25 cellular contexts compared by ENCODE assay signal in genomic region chr3:69547457-69548014, GRCh38.
DNase-seq lines count a peak whose midpoint lies in the region; ATAC-seq, FAIRE-seq and TF ChIP-seq lines count a peak whose summit lies in the region.
"Had no signal": no experiment of that assay in that cellular context is flagged by ENCODE, and none has a peak within 500 bp of the region (broad histone marks: within the 10 kb centered on the region; RNA-seq: fewer than 3 reads in every experiment).

No MANE protein-coding gene starts in this region.

- TF ChIP-seq RAD21 in K562 (CRISPR knock-in tag; conservative IDR thresholded peaks at IDR 0.05 in 1 of 2, IDR thresholded peaks at IDR 0.05 in 1 of 2) = no peak

- no TSS peak for BruUV-seq in K562 (replicated peaks; lab: Mats Ljungman, UMichigan)

- POLR2A ChIA-PET in K562 (lab: Yijun Ruan, JAX) = interaction anchor here (0.6 to 1.6 kb wide), 2 partner anchors 10 to 543 kb away, joined by 3 to 5 read pairs; no protein-coding TSS in a partner anchor

- no peaks in the 10 kb centered on the region for H3K9me3 Mint-ChIP-seq in stimulated activated naive B cell treated with anti-CD40 and anti-IgM and Interleukin-4, amounts not matched to agents 10 μg/mL and 1 μg/mL and 100 μg/mL, for 72 hours
- H3K9me3 Mint-ChIP-seq: IgD-negative memory B cell; T-helper 1 cell treated with Interleukin-12 subunit alpha and Interleukin-12 subunit beta and Interleukin-4 antibody, amounts not matched to agents 30 μg/mL and 1 μg/mL, for 36 hours had no signal

- no peaks in the 10 kb centered on the region for H3K36me3 ChIP-seq in BE2C
- no peaks in the 10 kb centered on the region for H3K36me3 ChIP-seq in K562 (ENCODE audit: control insufficient read depth, insufficient read depth, low read length)
- H3K36me3 ChIP-seq: HAP-1 had no signal

- no peaks in the 10 kb centered on the region for H4K20me1 ChIP-seq in K562 (replicated peaks; ENCODE audit: control insufficient read depth, insufficient read depth, low read length)

- FAIRE-seq in K562 (lab: Jason Lieb, UNC) = no peak
- FAIRE-seq: GM18507 had no signal

- H3K9ac ChIP-seq in K562 (ENCODE audit: insufficient read depth in 1 of 2, low read depth in 2 of 2, low read length in 2 of 2) = no peak overlapping the region

- WGBS in K562 (ENCODE audit: insufficient coverage, low coverage, missing lambda C conversion rate) = 0% methylated on average over 6 of the region's 6 CpGs

- H3K4me1 ChIP-seq in BE2C (peaks cover 15% of the 10 kb centered on the region), K562 (replicated peaks in 1 of 2; ENCODE audit: control insufficient read depth in 2 of 2, insufficient read depth in 2 of 2, low read length in 2 of 2) (no peaks in the 10 kb centered on the region)
- H3K4me1 ChIP-seq: HAP-1 had no signal

- H3K27ac ChIP-seq in K562 (ENCODE audit: extremely low read depth, low read depth, low read length) = no peak overlapping the region

- H3K36me3 Mint-ChIP-seq in stimulated activated naive B cell treated with anti-CD40 and anti-IgM and Interleukin-4, amounts not matched to agents 10 μg/mL and 1 μg/mL and 100 μg/mL, for 72 hours = no peaks in the 10 kb centered on the region
- H3K36me3 Mint-ChIP-seq: IgD-negative memory B cell had no signal

- TF ChIP-seq CTCF in BE2C (IDR thresholded peaks at IDR 0.05; ENCODE audit: low read depth, low read length) (no peak), K562 (IDR thresholded peaks at IDR 0.05 in 2 of 3, conservative IDR thresholded peaks at IDR 0.05 in 1 of 3; ENCODE audit: insufficient read depth in 2 of 3, low read depth in 1 of 3, low read length in 3 of 3) (no peak)

- no peaks in the 10 kb centered on the region for H3K9me3 ChIP-seq in BE2C
- H3K9me3 ChIP-seq in K562 (replicated peaks; ENCODE audit: control insufficient read depth, insufficient read depth, low read depth, low read length) = no peaks in the 10 kb centered on the region
- H3K9me3 ChIP-seq: HAP-1 had no signal

- H3K27me3 Mint-ChIP-seq in stimulated activated naive B cell treated with anti-CD40 and anti-IgM and Interleukin-4, amounts not matched to agents 10 μg/mL and 1 μg/mL and 100 μg/mL, for 72 hours = peaks cover 22 to 32% of the 10 kb centered on the region in 2 donors

- peaks cover 0 to 5% of the 10 kb centered on the region in 2 donors for H3K4me1 Mint-ChIP-seq in stimulated activated naive B cell treated with anti-CD40 and anti-IgM and Interleukin-4, amounts not matched to agents 10 μg/mL and 1 μg/mL and 100 μg/mL, for 72 hours
- H3K4me1 Mint-ChIP-seq: IgD-negative memory B cell had no signal

- ATAC-seq in K562 (no peak), GM18867 (IDR thresholded peaks at IDR 0.05; ENCODE audit: unreplicated experiment) (no peak)
- ATAC-seq in stimulated activated naive B cell treated with anti-CD40 and anti-IgM and Interleukin-4, amounts not matched to agents 10 μg/mL and 1 μg/mL and 100 μg/mL, for 72 hours (replicated peaks) = no peak
- ATAC-seq: Right ventricle myocardium inferior had no signal

- no peak overlapping the region for H3K4me3 ChIP-seq in BE2C (ENCODE audit: low read depth, low read length)
- H3K4me3 ChIP-seq in K562 = no peak overlapping the region
- H3K4me3 ChIP-seq: HAP-1 had no signal

- in situ Hi-C loops in K562 (cut with MboI) = no loop called here

- no peaks in the 10 kb centered on the region for H3K9me1 ChIP-seq in K562 (ENCODE audit: control insufficient read depth, insufficient read depth, low read length)

- H3K27ac Mint-ChIP-seq in stimulated activated naive B cell treated with anti-CD40 and anti-IgM and Interleukin-4, amounts not matched to agents 10 μg/mL and 1 μg/mL and 100 μg/mL, for 72 hours = no peak overlapping the region
- H3K27ac Mint-ChIP-seq: IgD-negative memory B cell; T-helper 1 cell treated with Interleukin-12 subunit alpha and Interleukin-12 subunit beta and Interleukin-4 antibody, amounts not matched to agents 30 μg/mL and 1 μg/mL, for 36 hours had no signal

- peak in 2 of 3 experiments; percentile 10 to 46 for DNase-seq in NCI-H1417 (lab: John Stamatoyannopoulos, UW)
- DNase-seq in NCI-H1417 treated with DMSO at 0.1 percent for 48 hours (lab: John Stamatoyannopoulos, UW) = no peak
- DNase-seq in BE2C = peak; percentile 66
- peak; percentile 4 for DNase-seq in M059J (ENCODE audit: low read depth)
- DNase-seq in K562 (ENCODE audit: extremely low read depth in 1 of 4, low spot score in 3 of 4) = no peak
- DNase-seq in hepatic stellate cell (ENCODE audit: low spot score) = no peak
- DNase-seq in stimulated activated naive B cell treated with anti-CD40 and anti-IgM and Interleukin-4, amounts not matched to agents 10 μg/mL and 1 μg/mL and 100 μg/mL, for 72 hours = no peak
- DNase-seq: 8988T, ACHN, DMS153, DND-41, GOT3, MV-4-11, NCI-H1694 treated with DMSO at 0.1 percent for 48 hours, NCI-H2081, NCI-H2171 treated with DMSO at 0.1 percent for 48 hours, NCI-H345, NCI-H510A treated with DMSO at 0.1 percent for 48 hours, SW 1271 had no signal

- no peak overlapping the region for H3K4me2 ChIP-seq in K562 (ENCODE audit: insufficient read depth, low read length)

- no peak overlapping the region for H3K4me3 Mint-ChIP-seq in stimulated activated naive B cell treated with anti-CD40 and anti-IgM and Interleukin-4, amounts not matched to agents 10 μg/mL and 1 μg/mL and 100 μg/mL, for 72 hours
- H3K4me3 Mint-ChIP-seq: IgD-negative memory B cell; T-helper 1 cell treated with Interleukin-12 subunit alpha and Interleukin-12 subunit beta and Interleukin-4 antibody, amounts not matched to agents 30 μg/mL and 1 μg/mL, for 36 hours had no signal

- CTCF ChIA-PET in K562 (lab: Yijun Ruan, JAX; ENCODE audit: low intra/inter-chr PET ratio) = no interaction called here

- H2AFZ ChIP-seq in K562 (ENCODE audit: low read depth, low read length) = no peak overlapping the region

- H3K27me3 ChIP-seq in BE2C (no peaks in the 10 kb centered on the region), K562 (ENCODE audit: control insufficient read depth in 2 of 2, insufficient read depth in 2 of 2, low read length in 2 of 2) (peaks cover 0 to 4% of the 10 kb centered on the region in 2 experiments; a peak in 1 of 5 replicates)

- no peak for TF ChIP-seq EP300 in K562 (IDR thresholded peaks at IDR 0.05; ENCODE audit: low read length)

- no peaks in the 10 kb centered on the region for H3K79me2 ChIP-seq in K562 (ENCODE audit: control insufficient read depth, insufficient read depth, low read length)

- intact Hi-C loops in K562 (cut with micrococcal nuclease) = no loop called here

- no peak for TF ChIP-seq POLR2A in K562 (conservative IDR thresholded peaks at IDR 0.05)

TF ChIP-seq in K562, 482 proteins besides CTCF, POLR2A, EP300 and RAD21:
- no peak for TF ChIP-seq DIDO1 (tag; IDR thresholded peaks at IDR 0.05; ENCODE audit: low read depth)
- TF ChIP-seq NFIC (IDR thresholded peaks at IDR 0.05) = peak; percentile 48; the same call in 1 of the 2 replicates

Comparison
In these comparisons a context has a peak if more than half of its experiments do, and no peak if none do; other contexts are left out.
1. DNase-seq: peak in NCI-H1417 (2 of 3), BE2C (single experiment) and M059J (single experiment); none in NCI-H1417 treated with DMSO at 0.1 percent for 48 hours (single experiment), K562 (0 of 4), hepatic stellate cell (single experiment) and stimulated activated naive B cell treated with anti-CD40 and anti-IgM and Interleukin-4, amounts not matched to agents 10 μg/mL and 1 μg/mL and 100 μg/mL, for 72 hours (single experiment).